In the genomic region with DNA sequence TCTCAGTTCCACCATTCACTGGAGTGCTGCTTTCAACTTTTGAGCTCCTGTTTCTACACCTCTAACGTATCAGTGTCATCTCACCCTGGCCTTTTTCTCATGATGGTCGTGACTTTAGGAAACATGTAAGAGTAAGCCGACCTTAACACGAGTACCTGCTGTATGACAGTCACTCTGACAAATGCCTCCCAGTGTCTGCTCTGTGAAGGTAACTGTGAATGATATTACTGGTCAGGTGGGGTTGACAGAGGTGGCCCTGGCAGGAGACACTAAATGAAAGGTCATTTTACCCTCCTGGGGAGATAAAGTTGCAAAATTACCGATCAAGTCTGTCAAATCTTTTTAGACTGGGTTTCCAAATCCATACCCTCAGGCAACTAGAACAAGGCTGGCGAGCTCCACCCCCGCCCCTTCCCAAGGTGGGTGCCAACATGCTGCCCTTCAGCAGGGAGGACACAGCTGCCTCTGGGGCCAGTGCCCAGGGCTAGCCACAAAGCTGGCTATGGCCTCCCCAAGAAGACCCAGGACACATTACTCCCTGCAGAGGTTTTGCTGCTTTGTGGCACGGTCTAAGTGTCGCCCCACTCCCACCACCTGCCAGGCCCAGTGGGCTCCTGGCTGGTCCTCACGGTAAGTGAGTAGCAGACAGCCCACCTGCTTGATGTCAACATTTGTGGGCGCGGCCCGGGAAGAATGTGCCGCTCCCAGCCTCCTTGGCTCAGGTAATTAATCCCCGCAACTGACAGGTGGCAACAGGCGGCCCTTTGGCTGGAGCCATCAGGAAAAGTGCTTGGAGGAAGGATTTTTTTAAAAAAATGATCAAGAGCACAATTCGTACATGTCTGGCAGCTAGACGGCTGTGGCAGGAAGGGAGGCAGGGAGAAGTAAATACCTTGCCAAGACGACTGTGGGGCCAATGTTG, we compare ENCODE assay signal across 20 cellular contexts.
DNase-seq lines count a peak whose midpoint lies in the region; ATAC-seq and TF ChIP-seq lines count a peak whose summit lies in the region.
"Had no signal": no experiment of that assay in that cellular context is flagged by ENCODE, and none has a peak within 500 bp of the region (broad histone marks: within the 10 kb centered on the region; RNA-seq: fewer than 3 reads in every experiment).

No MANE protein-coding gene starts in this region.

- H3K9me3 Mint-ChIP-seq in Caco-2 (ENCODE audit: unreplicated experiment) (no peaks in the 10 kb centered on the region), progenitor cell of endocrine pancreas (ENCODE audit: low read depth) (no peaks in the 10 kb centered on the region)

- H3K27me3 Mint-ChIP-seq in Caco-2 (ENCODE audit: insufficient read depth, unreplicated experiment) (peaks cover 2% of the 10 kb centered on the region), progenitor cell of endocrine pancreas (peaks cover 40% of the 10 kb centered on the region)
- H3K27me3 Mint-ChIP-seq: naive thymus-derived CD4-positive, alpha-beta T cell had no signal

- POLR2A ChIA-PET in Caco-2 (lab: Charles Lee): no interaction called here

- TF ChIP-seq CTCF in Caco-2 (IDR thresholded peaks at IDR 0.05; ENCODE audit: insufficient read depth in 1 of 2, low read depth in 1 of 2, low read length in 1 of 2, severe bottlenecking in 1 of 2, unreplicated experiment in 1 of 2) (no peak), epithelial cell of esophagus (IDR thresholded peaks at IDR 0.05; ENCODE audit: insufficient read depth, low read depth, low read length, missing control alignments) (no peak), progenitor cell of endocrine pancreas (IDR thresholded peaks at IDR 0.05; ENCODE audit: unreplicated experiment) (no peak)

- intact Hi-C loops in Caco-2 (cut with micrococcal nuclease; ENCODE audit: unreplicated experiment): no loop called here

- H3K27me3 ChIP-seq in Caco-2 (replicated peaks; ENCODE audit: control insufficient read depth, insufficient read depth, low read length): no peaks in the 10 kb centered on the region
- H3K27me3 ChIP-seq: ovary, vagina had no signal

- no peaks in the 10 kb centered on the region for H3K4me1 ChIP-seq in Caco-2
- H3K4me1 ChIP-seq: lower lobe of right lung had no signal

- no peaks in the 10 kb centered on the region for H3K9me3 ChIP-seq in Caco-2
- H3K9me3 ChIP-seq: lower lobe of right lung, ovary, vagina had no signal

- ATAC-seq in HG03108 (IDR thresholded peaks at IDR 0.05; ENCODE audit: unreplicated experiment) (no peak), GM21390 (IDR thresholded peaks at IDR 0.05; ENCODE audit: unreplicated experiment) (no peak)
- ATAC-seq: activated CD8-positive, alpha-beta memory T cell treated with anti-CD3 and anti-CD28 coated beads, Interleukin-2, amount 10 ng/mL, durations not matched to agents 7 days and 5 days; lower lobe of right lung; naive thymus-derived CD4-positive, alpha-beta T cell had no signal

- H3K36me3 Mint-ChIP-seq in Caco-2 (ENCODE audit: insufficient read depth, unreplicated experiment) (no peaks in the 10 kb centered on the region), progenitor cell of endocrine pancreas (ENCODE audit: insufficient read depth) (no peaks in the 10 kb centered on the region)
- H3K36me3 Mint-ChIP-seq: activated CD8-positive, alpha-beta memory T cell treated with anti-CD3 and anti-CD28 coated beads, Interleukin-2, amount 10 ng/mL, durations not matched to agents 7 days and 5 days; CD4-positive, CD25-positive, alpha-beta regulatory T cell had no signal

- H3K27ac Mint-ChIP-seq in Caco-2 (ENCODE audit: unreplicated experiment): no peak overlapping the region
- peak overlapping the region; percentile 40 for H3K27ac Mint-ChIP-seq in progenitor cell of endocrine pancreas
- H3K27ac Mint-ChIP-seq: activated CD8-positive, alpha-beta memory T cell treated with anti-CD3 and anti-CD28 coated beads, Interleukin-2, amount 10 ng/mL, durations not matched to agents 7 days and 5 days; CD4-positive, CD25-positive, alpha-beta regulatory T cell; naive thymus-derived CD4-positive, alpha-beta T cell had no signal

- CTCF ChIA-PET in Caco-2 (lab: Charles Lee): no interaction called here

- BruUV-seq in Caco-2 (replicated peaks; lab: Mats Ljungman, UMichigan): no TSS peak

- peaks cover 12% of the 10 kb centered on the region for H3K4me1 Mint-ChIP-seq in Caco-2 (ENCODE audit: low read depth, unreplicated experiment)
- H3K4me1 Mint-ChIP-seq in progenitor cell of endocrine pancreas (ENCODE audit: low read depth): peaks cover 12% of the 10 kb centered on the region
- H3K4me1 Mint-ChIP-seq: CD4-positive, CD25-positive, alpha-beta regulatory T cell had no signal

- H3K4me3 ChIP-seq in Caco-2 (ENCODE audit: low read depth, low read length) (no peak overlapping the region), epithelial cell of esophagus (ENCODE audit: low read length) (no peak overlapping the region)
- H3K4me3 ChIP-seq: lower lobe of right lung, ovary, vagina had no signal

- no peak overlapping the region for H3K4me3 Mint-ChIP-seq in Caco-2 (ENCODE audit: unreplicated experiment)
- H3K4me3 Mint-ChIP-seq in progenitor cell of endocrine pancreas (ENCODE audit: low read depth): no peak overlapping the region
- H3K4me3 Mint-ChIP-seq: activated CD8-positive, alpha-beta memory T cell treated with anti-CD3 and anti-CD28 coated beads, Interleukin-2, amount 10 ng/mL, durations not matched to agents 7 days and 5 days; CD4-positive, CD25-positive, alpha-beta regulatory T cell; naive thymus-derived CD4-positive, alpha-beta T cell had no signal

- H3K36me3 ChIP-seq in Caco-2 (ENCODE audit: control insufficient read depth, insufficient read depth, low read length): no peaks in the 10 kb centered on the region
- H3K36me3 ChIP-seq: lower lobe of right lung, ovary had no signal

- peak; percentile 16 to 49 for DNase-seq in Caco-2
- DNase-seq in NCI-H2171 treated with DMSO at 0.1 percent for 48 hours (lab: John Stamatoyannopoulos, UW): peak; percentile 97
- DNase-seq in epithelial cell of esophagus (ENCODE audit: low read depth): peak; percentile 73
- DNase-seq in progenitor cell of endocrine pancreas (ENCODE audit: low spot score, unreplicated experiment): peak; percentile 13
- DNase-seq in activated effector memory CD4-positive, alpha-beta T cell treated with anti-CD3 and anti-CD28 coated beads, Interleukin-2, amount 50 U/mL, for 16 hours: no peak
- no peak for DNase-seq in H4 (ENCODE audit: low spot score)
- DNase-seq: activated CD4-positive, alpha-beta T cell treated with anti-CD3 and anti-CD28 coated beads for 1 hour; activated CD8-positive, alpha-beta memory T cell treated with anti-CD3 and anti-CD28 coated beads, Interleukin-2, amount 10 ng/mL, durations not matched to agents 7 days and 5 days; anterior cingulate cortex; CD4-positive, CD25-positive, alpha-beta regulatory T cell; DND-41; Karpas-422; lower lobe of right lung; naive thymus-derived CD4-positive, alpha-beta T cell; NCI-H1694; NCI-H510A treated with DMSO at 0.1 percent for 48 hours; ovary had no signal

Comparison
In these comparisons a context has a peak if more than half of its experiments do, and no peak if none do; other contexts are left out.
1. DNase-seq: peak in Caco-2 (2 of 2), NCI-H2171 treated with DMSO at 0.1 percent for 48 hours (single experiment), epithelial cell of esophagus (single experiment) and progenitor cell of endocrine pancreas (single experiment); none in activated effector memory CD4-positive, alpha-beta T cell treated with anti-CD3 and anti-CD28 coated beads, Interleukin-2, amount 50 U/mL, for 16 hours (single experiment) and H4 (single experiment).